In genomic region chr12:120041386-120042231, GRCh38 we compare ENCODE assay signal across 13 cellular contexts. TPM values are rescaled to one million over a fixed set of nuclear protein-coding genes. Genes with fewer than 3 reads are reported as not detected.
A peak's percentile ranks its signal among the peaks of the same experiment; 100 is the strongest.
DNase-seq lines count a peak whose midpoint lies in the region; ATAC-seq, FAIRE-seq and TF ChIP-seq lines count a peak whose summit lies in the region.
"Had no signal": no experiment of that assay in that cellular context is flagged by ENCODE, and none has a peak within 500 bp of the region (broad histone marks: within the 10 kb centered on the region; RNA-seq: fewer than 3 reads in every experiment).

No MANE protein-coding gene starts in this region.

- no peaks in the 10 kb centered on the region for H3K9me2 ChIP-seq in SK-N-SH

- H3K4me1 Mint-ChIP-seq in activated naive CD8-positive, alpha-beta T cell (ENCODE audit: low read depth), result peaks cover 38% of the 10 kb centered on the region
- H3K4me1 Mint-ChIP-seq in activated naive CD8-positive, alpha-beta T cell treated with anti-CD3 and anti-CD28 coated beads, Interleukin-2, amount 50 U/mL, for 24 hours, result peaks cover 38% of the 10 kb centered on the region
- H3K4me1 Mint-ChIP-seq in activated T-helper 17 cell treated with anti-CD3 and anti-CD28 coated beads, Interleukin-2, amount 50 U/mL, for 72 hours, result peaks cover 15% of the 10 kb centered on the region

- H2AFZ ChIP-seq in keratinocyte (ENCODE audit: control insufficient read depth, low read length), result peak overlapping the region; percentile 93
- no peak overlapping the region for H2AFZ ChIP-seq in SK-N-SH (ENCODE audit: low read depth)

- no peaks in the 10 kb centered on the region for H3K79me2 ChIP-seq in keratinocyte (ENCODE audit: control insufficient read depth, insufficient read depth, low read length)
- no peaks in the 10 kb centered on the region for H3K79me2 ChIP-seq in SK-N-SH (ENCODE audit: insufficient read depth)

- TF ChIP-seq EP300 in SK-N-SH (IDR thresholded peaks at IDR 0.05; ENCODE audit: borderline replicate concordance in 1 of 2, low read depth in 1 of 2, low read length in 1 of 2), result no peak

- intact Hi-C loops in testis (cut with DNase I; ENCODE audit: low total_unique reads), result no loop called here

- no peak for TF ChIP-seq RAD21 in SK-N-SH (IDR thresholded peaks at IDR 0.05; ENCODE audit: low read length)

- CTCF ChIA-PET in SK-N-SH (lab: Yijun Ruan, JAX), result interaction anchor here (1.1 to 2.0 kb wide), 2 partner anchors 8 to 15 kb away, joined by 3 to 7 read pairs; no protein-coding TSS in a partner anchor

- H3K9me3 Mint-ChIP-seq in activated naive CD8-positive, alpha-beta T cell (ENCODE audit: low read depth), result no peaks in the 10 kb centered on the region
- H3K9me3 Mint-ChIP-seq in activated naive CD8-positive, alpha-beta T cell treated with anti-CD3 and anti-CD28 coated beads, Interleukin-2, amount 50 U/mL, for 24 hours, result no peaks in the 10 kb centered on the region
- H3K9me3 Mint-ChIP-seq in activated T-helper 17 cell treated with anti-CD3 and anti-CD28 coated beads, Interleukin-2, amount 50 U/mL, for 72 hours, result no peaks in the 10 kb centered on the region

- peaks cover 26% of the 10 kb centered on the region for H3K4me1 ChIP-seq in keratinocyte (ENCODE audit: control insufficient read depth, extremely low read depth, insufficient read depth, low read length)
- no peaks in the 10 kb centered on the region for H3K4me1 ChIP-seq in testis
- peaks cover 0 to 2% of the 10 kb centered on the region in 2 experiments; a peak in 1 of 4 replicates for H3K4me1 ChIP-seq in SK-N-SH (ENCODE audit: control insufficient read depth in 1 of 2, insufficient read depth in 2 of 2, low read depth in 1 of 2, low read length in 1 of 2)
- H3K4me1 ChIP-seq: tibial artery had no signal

- TF ChIP-seq CTCF in keratinocyte (optimal IDR thresholded peaks at IDR 0.05 in 1 of 3, IDR thresholded peaks at IDR 0.05 in 1 of 3, conservative IDR thresholded peaks at IDR 0.05 in 1 of 3; ENCODE audit: extremely low read depth in 1 of 3, insufficient read depth in 2 of 3, low read length in 3 of 3) (no peak), testis (IDR thresholded peaks at IDR 0.05) (no peak), SK-N-SH (IDR thresholded peaks at IDR 0.05) (no peak)

- no peak for TF ChIP-seq POLR2A in testis (IDR thresholded peaks at IDR 0.05)

- H3K4me3 ChIP-seq in keratinocyte (ENCODE audit: control insufficient read depth in 2 of 3, extremely low read depth in 1 of 3, insufficient read depth in 2 of 3, low read depth in 1 of 3, low read length in 3 of 3) (no peak overlapping the region), testis (no peak overlapping the region), SK-N-SH (ENCODE audit: low read depth in 2 of 2, low read length in 1 of 2) (no peak overlapping the region)
- H3K4me3 ChIP-seq: HAP-1, tibial artery had no signal

- DNase-seq in activated naive CD8-positive, alpha-beta T cell treated with anti-CD3 and anti-CD28 coated beads, Interleukin-2, amount 50 U/mL, for 24 hours, result no peak
- DNase-seq in keratinocyte (ENCODE audit: low read depth, low spot score) (no peak), testis (peak; percentile 21), NCI-H2196 treated with DMSO at 0.1 percent for 48 hours (lab: John Stamatoyannopoulos, UW; ENCODE audit: unreplicated experiment) (no peak), SK-N-SH (no peak), NCI-H128 (lab: John Stamatoyannopoulos, UW; ENCODE audit: unreplicated experiment) (no peak)
- DNase-seq: MM.1S, SW 1271, tibial artery had no signal

- H3K4me3 Mint-ChIP-seq in activated naive CD8-positive, alpha-beta T cell, result peak overlapping the region; percentile 21
- H3K4me3 Mint-ChIP-seq in activated naive CD8-positive, alpha-beta T cell treated with anti-CD3 and anti-CD28 coated beads, Interleukin-2, amount 50 U/mL, for 24 hours, result no peak overlapping the region
- peak overlapping the region; percentile 46 for H3K4me3 Mint-ChIP-seq in activated T-helper 17 cell treated with anti-CD3 and anti-CD28 coated beads, Interleukin-2, amount 50 U/mL, for 72 hours

- peak overlapping the region; percentile 43 for H3K9ac ChIP-seq in keratinocyte (ENCODE audit: control insufficient read depth, extremely low read depth, insufficient read depth, low read length)
- H3K9ac ChIP-seq in SK-N-SH, result no peak overlapping the region

- 57 to 59% methylated on average over 11 of the region's 11 CpGs for WGBS in testis, 2 donors
- 65% methylated on average over 11 of the region's 11 CpGs for whole genome bisulfite sequencing in SK-N-SH (ENCODE audit: low lambda C conversion rate)

- H3K27me3 ChIP-seq in keratinocyte (ENCODE audit: control insufficient read depth, extremely low read depth, insufficient read depth, low read length), result no peaks in the 10 kb centered on the region
- no peaks in the 10 kb centered on the region for H3K27me3 ChIP-seq in testis
- H3K27me3 ChIP-seq in SK-N-SH (ENCODE audit: insufficient read depth), result no peaks in the 10 kb centered on the region
- H3K27me3 ChIP-seq: tibial artery had no signal

- H3K36me3 ChIP-seq in keratinocyte (ENCODE audit: control insufficient read depth in 2 of 2, extremely low read depth in 1 of 2, insufficient read depth in 2 of 2, low read length in 2 of 2) (no peaks in the 10 kb centered on the region), testis (ENCODE audit: low read depth, missing control alignments) (no peaks in the 10 kb centered on the region), SK-N-SH (replicated peaks in 1 of 2; ENCODE audit: control insufficient read depth in 1 of 2, insufficient read depth in 2 of 2, low read length in 1 of 2) (no peaks in the 10 kb centered on the region)
- H3K36me3 ChIP-seq: HAP-1, tibial artery had no signal

- dilution Hi-C loops in keratinocyte (cut with MboI; ENCODE audit: extremely low pct_ligation_motif_present, low sequenced_read_pairs), result no loop called here

- H3K9me1 ChIP-seq in keratinocyte (ENCODE audit: control insufficient read depth, extremely low read depth, insufficient read depth, low read length), result peaks cover 2% of the 10 kb centered on the region

- no peaks in the 10 kb centered on the region for H3F3A ChIP-seq in SK-N-SH (replicated peaks; ENCODE audit: insufficient read depth)

- peak overlapping the region; percentile 64 for H3K27ac Mint-ChIP-seq in activated naive CD8-positive, alpha-beta T cell
- no peak overlapping the region for H3K27ac Mint-ChIP-seq in activated naive CD8-positive, alpha-beta T cell treated with anti-CD3 and anti-CD28 coated beads, Interleukin-2, amount 50 U/mL, for 24 hours
- peak overlapping the region; percentile 88 for H3K27ac Mint-ChIP-seq in activated T-helper 17 cell treated with anti-CD3 and anti-CD28 coated beads, Interleukin-2, amount 50 U/mL, for 72 hours

- FAIRE-seq in keratinocyte (lab: Jason Lieb, UNC), result peak; percentile 71
- FAIRE-seq: G401.6 had no signal

- POLR2A ChIA-PET in SK-N-SH (lab: Yijun Ruan, JAX), result no interaction called here

- H3K4me2 ChIP-seq in keratinocyte (ENCODE audit: control insufficient read depth, extremely low read depth, insufficient read depth, low read depth, low read length) (peak overlapping the region; percentile 30), SK-N-SH (no peak overlapping the region)

- H3K27ac ChIP-seq in keratinocyte (ENCODE audit: control insufficient read depth, insufficient read depth, low read length) (peak overlapping the region; percentile 77), testis (no peak overlapping the region), SK-N-SH (ENCODE audit: low read depth in 2 of 2, low read length in 1 of 2) (no peak overlapping the region)
- H3K27ac ChIP-seq: tibial artery had no signal

- no peak for ATAC-seq in activated naive CD8-positive, alpha-beta T cell treated with anti-CD3 and anti-CD28 coated beads, Interleukin-2, amount 50 U/mL, for 24 hours
- peak; percentile 59 for ATAC-seq in activated T-helper 17 cell treated with anti-CD3 and anti-CD28 coated beads, Interleukin-2, amount 50 U/mL, for 72 hours (replicated peaks)

- no peaks in the 10 kb centered on the region for H4K20me1 ChIP-seq in keratinocyte (ENCODE audit: control insufficient read depth, extremely low read depth, insufficient read depth, low read length)
- no peaks in the 10 kb centered on the region for H4K20me1 ChIP-seq in SK-N-SH (ENCODE audit: insufficient read depth)

- peaks cover 12% of the 10 kb centered on the region for H3K36me3 Mint-ChIP-seq in activated naive CD8-positive, alpha-beta T cell
- peaks cover 44% of the 10 kb centered on the region for H3K36me3 Mint-ChIP-seq in activated naive CD8-positive, alpha-beta T cell treated with anti-CD3 and anti-CD28 coated beads, Interleukin-2, amount 50 U/mL, for 24 hours (ENCODE audit: low read depth)
- peaks cover 77% of the 10 kb centered on the region for H3K36me3 Mint-ChIP-seq in activated T-helper 17 cell treated with anti-CD3 and anti-CD28 coated beads, Interleukin-2, amount 50 U/mL, for 72 hours (ENCODE audit: low read depth)

- H3K27me3 Mint-ChIP-seq in activated naive CD8-positive, alpha-beta T cell, result no peaks in the 10 kb centered on the region
- no peaks in the 10 kb centered on the region for H3K27me3 Mint-ChIP-seq in activated naive CD8-positive, alpha-beta T cell treated with anti-CD3 and anti-CD28 coated beads, Interleukin-2, amount 50 U/mL, for 24 hours
- no peaks in the 10 kb centered on the region for H3K27me3 Mint-ChIP-seq in activated T-helper 17 cell treated with anti-CD3 and anti-CD28 coated beads, Interleukin-2, amount 50 U/mL, for 72 hours

- H3K9me3 ChIP-seq in keratinocyte (ENCODE audit: control insufficient read depth, low read depth, low read length), result no peaks in the 10 kb centered on the region
- H3K9me3 ChIP-seq in testis, result no peaks in the 10 kb centered on the region
- no peaks in the 10 kb centered on the region for H3K9me3 ChIP-seq in SK-N-SH
- H3K9me3 ChIP-seq: HAP-1, tibial artery had no signal

TF ChIP-seq in SK-N-SH, 30 proteins besides CTCF, POLR2A, EP300 and RAD21 (continues in another document):
- TF ChIP-seq FOXJ3 (CRISPR knock-in tag; IDR thresholded peaks at IDR 0.05) (no peak), FOSL2 (IDR thresholded peaks at IDR 0.05; ENCODE audit: borderline replicate concordance, low read depth) (no peak)

RNA-seq across cellular contexts. Expression of gene BICDL1, which starts 52.6 kb away (rescaled TPM):
- 10 to 100 TPM; 36.9 to 91.6 TPM for total RNA-seq in activated T-helper 17 cell treated with anti-CD3 and anti-CD28 coated beads, Interleukin-2, amount 50 U/mL, for 72 hours
- 5.2 to 8.0 TPM (median 6.4 TPM) in 3 replicates for polyA plus RNA-seq in keratinocyte
- polyA plus RNA-seq in keratinocyte (2011; ENCODE audit: low read depth), result 29.0 TPM
- polyA plus RNA-seq in keratinocyte (2011; cell fraction: cytosol; rRNA removed), result 4.4 and 5.5 TPM in 2 replicates
- 14.2 and 20.5 TPM in 2 replicates for polyA plus RNA-seq in keratinocyte (2011; cell fraction: nucleus; rRNA removed)
- polyA plus RNA-seq in keratinocyte (2012; ENCODE audit: low replicate concordance), result 6.7 and 14.2 TPM in 2 replicates
- 4.2 to 7.4 TPM (median 5.0 TPM) in 3 replicates for polyA minus RNA-seq in keratinocyte
- 6.5 TPM for polyA minus RNA-seq in keratinocyte (2011; cell fraction: cytosol; rRNA and poly(A)+ RNA removed)
- polyA minus RNA-seq in keratinocyte (2011; cell fraction: nucleus; rRNA and poly(A)+ RNA removed), result 6.9 and 10.7 TPM in 2 replicates
- total RNA-seq in testis, result 100 to 1,000 TPM in 1 of 2 donors, 10 to 100 TPM in 1; 78.3 to 131 TPM
- 41.4 TPM for polyA plus RNA-seq in testis (ENCODE audit: insufficient read depth, low read depth, low replicate concordance)
- 0.35 and 0.44 TPM in 2 replicates for polyA plus RNA-seq in SK-N-SH (2012; rRNA removed)
- polyA plus RNA-seq in SK-N-SH (2012; cell fraction: cytosol; rRNA removed), result 0.23 and 0.43 TPM in 2 replicates
- polyA plus RNA-seq in SK-N-SH (2012; cell fraction: nucleus; rRNA removed), result 0.60 and 0.63 TPM in 2 replicates
